ENCODE assay signal across 32 cellular contexts in genomic region chr17:46012506-46013079, GRCh38. TPM values are rescaled to one million over a fixed set of nuclear protein-coding genes. Genes with fewer than 3 reads are reported as not detected.
"Had no signal": no experiment of that assay in that cellular context is flagged by ENCODE, and none has a peak within 500 bp of the region (broad histone marks: within the 10 kb centered on the region; RNA-seq: fewer than 3 reads in every experiment).

No MANE protein-coding gene starts in this region.

- H3K9me3 Mint-ChIP-seq: natural killer cell; stimulated activated effector memory CD8-positive, alpha-beta T cell treated with anti-CD3 and anti-CD28 coated beads, Interleukin-12 subunit alpha, Interleukin-12 subunit beta, amount 100 ng/mL, for 72 hours had no signal

- H3K4me3 Mint-ChIP-seq: natural killer cell; stimulated activated effector memory CD8-positive, alpha-beta T cell treated with anti-CD3 and anti-CD28 coated beads, Interleukin-12 subunit alpha, Interleukin-12 subunit beta, amount 100 ng/mL, for 72 hours had no signal

- H3K4me3 ChIP-seq: breast epithelium, esophagus squamous epithelium, heart right ventricle, lower lobe of right lung, prostate gland, skin epidermis, tibial nerve, vagina had no signal

- DNase-seq: activated CD4-positive, alpha-beta T cell treated with anti-CD3 and anti-CD28 coated beads for 48 hours; activated CD4-positive, alpha-beta T cell treated with anti-CD3 and anti-CD28 coated beads, Interleukin-2, amount 50 U/mL, for 48 hours; activated CD8-positive, alpha-beta memory T cell treated with anti-CD3 and anti-CD28 coated beads for 24 hours; activated effector memory CD4-positive, alpha-beta T cell treated with anti-CD3 and anti-CD28 coated beads, Interleukin-2, amount 50 U/mL, for 16 hours; activated naive CD4-positive, alpha-beta T cell treated with anti-CD3 and anti-CD28 coated beads, Interleukin-2, amount 50 U/mL, for 16 hours; dermis blood vessel endothelial cell; effector CD4-positive, alpha-beta T cell; esophagus squamous epithelium; foreskin melanocyte; heart right ventricle; kidney glomerular epithelial cell; lower lobe of right lung; mesendoderm; natural killer cell; stimulated activated CD4-positive, alpha-beta T cell treated with anti-CD3 and anti-CD28 coated beads, Interleukin-4, amount 100 ng/mL, for 24 hours; T-helper 2 cell had no signal

- ATAC-seq: left lobe of liver; natural killer cell; SK-N-SH treated with all-trans-retinoic acid at 6 μM for 48 hours; stimulated activated effector memory CD8-positive, alpha-beta T cell treated with anti-CD3 and anti-CD28 coated beads, Interleukin-12 subunit alpha, Interleukin-12 subunit beta, amount 100 ng/mL, for 72 hours had no signal

- H3K27ac ChIP-seq: breast epithelium, epithelial cell of prostate, esophagus squamous epithelium, heart right ventricle, lower lobe of right lung, neutrophil, prostate gland, tibial nerve, vagina had no signal

- H3K4me1 ChIP-seq: breast epithelium, prostate gland had no signal

- H3K36me3 Mint-ChIP-seq: natural killer cell; stimulated activated effector memory CD8-positive, alpha-beta T cell treated with anti-CD3 and anti-CD28 coated beads, Interleukin-12 subunit alpha, Interleukin-12 subunit beta, amount 100 ng/mL, for 72 hours had no signal

- H3K9me3 ChIP-seq: breast epithelium, esophagus squamous epithelium, heart right ventricle, lower lobe of right lung, neutrophil, prostate gland, tibial nerve, vagina had no signal

- H3K4me1 Mint-ChIP-seq: natural killer cell; stimulated activated effector memory CD8-positive, alpha-beta T cell treated with anti-CD3 and anti-CD28 coated beads, Interleukin-12 subunit alpha, Interleukin-12 subunit beta, amount 100 ng/mL, for 72 hours had no signal

- H3K36me3 ChIP-seq: breast epithelium, esophagus squamous epithelium, heart right ventricle, lower lobe of right lung, neutrophil, prostate gland, tibial nerve, vagina had no signal

- H3K27ac Mint-ChIP-seq: stimulated activated effector memory CD8-positive, alpha-beta T cell treated with anti-CD3 and anti-CD28 coated beads, Interleukin-12 subunit alpha, Interleukin-12 subunit beta, amount 100 ng/mL, for 72 hours had no signal

- FAIRE-seq: colon, endometrium had no signal

- H3K27me3 ChIP-seq: breast epithelium, esophagus squamous epithelium, heart right ventricle, neutrophil, tibial nerve, vagina had no signal

RNA-seq across cellular contexts. Expression of gene STH, which starts 13.5 kb away (rescaled TPM):
- total RNA-seq: breast epithelium, dermis blood vessel endothelial cell, esophagus squamous epithelium, glomerular endothelial cell, heart right ventricle, left lobe of liver, lower lobe of right lung, mononuclear cell, natural killer cell, osteocyte, prostate gland, sciatic nerve, tibial nerve, vagina had no signal
- polyA plus RNA-seq: heart right ventricle had no signal
